8 cellular contexts compared by ENCODE assay signal in the genomic region with DNA sequence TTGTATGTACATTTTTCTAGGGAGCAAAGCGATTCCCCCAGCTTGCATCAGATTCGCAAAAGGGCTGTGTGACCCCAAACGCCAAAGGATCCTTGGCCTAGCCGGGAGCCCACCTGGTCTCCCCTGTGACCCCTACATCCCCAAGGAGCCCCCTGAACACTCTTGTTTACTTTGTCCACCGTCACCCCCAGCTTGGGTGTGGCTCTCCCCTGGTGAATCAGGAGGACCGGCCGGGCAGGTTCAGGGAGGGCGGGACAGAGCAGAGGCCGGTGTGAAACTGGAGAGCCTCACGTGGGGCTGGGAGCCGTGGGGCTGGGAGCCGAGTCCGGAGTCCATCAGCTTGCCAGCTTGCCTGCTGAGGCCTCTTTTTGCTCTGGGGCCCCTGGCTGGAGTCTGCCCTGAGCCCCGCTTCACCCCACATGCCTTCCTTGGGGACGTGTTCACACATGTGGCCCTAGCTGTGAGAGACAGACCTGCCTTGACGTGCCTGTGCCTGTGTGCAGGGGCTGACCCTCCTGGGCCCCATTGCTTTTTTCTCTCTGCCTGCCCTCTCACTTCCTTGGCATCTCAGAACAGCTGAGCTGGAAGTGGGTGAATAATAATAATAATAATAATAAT. TPM values are rescaled to one million over a fixed set of nuclear protein-coding genes. Genes with fewer than 3 reads are reported as not detected.
A peak's percentile ranks its signal among the peaks of the same experiment; 100 is the strongest.
DNase-seq lines count a peak whose midpoint lies in the region; ATAC-seq, FAIRE-seq and TF ChIP-seq lines count a peak whose summit lies in the region.

No MANE protein-coding gene starts in this region.

- H3K4me1 Mint-ChIP-seq in endodermal cell (peaks cover 19% of the 10 kb centered on the region), mesothelial cell of epicardium (peaks cover 53% of the 10 kb centered on the region)

- 0 out of 2 replicates have a peak overlapping the region, but pooled peaks have one; percentile 9 for H3K27ac ChIP-seq in SJSA1
- no peak overlapping the region for H3K27ac ChIP-seq in endodermal cell (ENCODE audit: low read depth, low read length)
- H3K27ac ChIP-seq in uterus = peak overlapping the region; percentile 98 to 99

- H3K36me3 ChIP-seq in SJSA1 = peaks cover 5% of the 10 kb centered on the region; the same call in 1 of the 2 replicates
- H3K36me3 ChIP-seq in endodermal cell (ENCODE audit: control insufficient read depth, insufficient read depth, low read length) = peaks cover 25% of the 10 kb centered on the region
- no peaks in the 10 kb centered on the region for H3K36me3 ChIP-seq in uterus

- FAIRE-seq in GM19239 (lab: Jason Lieb, UNC) = no peak

- DNase-seq in AG09309 (ENCODE audit: low read depth) = no peak
- peak; percentile 22 for DNase-seq in GM19239 (ENCODE audit: insufficient read length, low spot score)
- peak in 1 of 2 experiments; percentile 15 for DNase-seq in SJSA1 (ENCODE audit: low read depth in 1 of 2, low spot score in 2 of 2)
- DNase-seq in endodermal cell = peak; percentile 78
- peak in 1 of 2 experiments; percentile 66 for DNase-seq in mesothelial cell of epicardium (ENCODE audit: low spot score in 2 of 2, unreplicated experiment in 2 of 2)
- DNase-seq in uterus = peak; percentile 51 to 52

- H3K9me3 Mint-ChIP-seq in endodermal cell (no peaks in the 10 kb centered on the region), mesothelial cell of epicardium (no peaks in the 10 kb centered on the region)

- no peak for TF ChIP-seq CTCF in AG09309 (IDR thresholded peaks at IDR 0.05; ENCODE audit: control insufficient read depth, insufficient read depth, low read depth, low read length, missing control alignments)
- no peak for TF ChIP-seq CTCF in endodermal cell (conservative IDR thresholded peaks at IDR 0.05)
- TF ChIP-seq CTCF in mesothelial cell of epicardium (IDR thresholded peaks at IDR 0.05; ENCODE audit: unreplicated experiment) = no peak
- TF ChIP-seq CTCF in uterus (IDR thresholded peaks at IDR 0.05) = no peak

- intact Hi-C loops in uterus (cut with DNase I; ENCODE audit: low total_unique reads) = no loop called here

- H3K27me3 Mint-ChIP-seq in endodermal cell (ENCODE audit: insufficient read depth) = no peaks in the 10 kb centered on the region
- no peaks in the 10 kb centered on the region for H3K27me3 Mint-ChIP-seq in mesothelial cell of epicardium (ENCODE audit: low read depth)

- WGBS in endodermal cell (ENCODE audit: insufficient coverage in 1 of 2, insufficient read length in 1 of 2), 2 experiments = 17 to 18% methylated on average over 13 to 16 of the region's 16 CpGs

- H3K4me3 Mint-ChIP-seq in endodermal cell (peak overlapping the region; percentile 91), mesothelial cell of epicardium (peak overlapping the region; percentile 97)

- H3K36me3 Mint-ChIP-seq in endodermal cell (ENCODE audit: low read depth) = peaks cover 32% of the 10 kb centered on the region
- H3K36me3 Mint-ChIP-seq in mesothelial cell of epicardium = peaks cover 8% of the 10 kb centered on the region

- H3K27me3 ChIP-seq in SJSA1 (replicated peaks) = no peaks in the 10 kb centered on the region
- H3K27me3 ChIP-seq in endodermal cell (ENCODE audit: control insufficient read depth, insufficient read depth, low read length, poor library complexity, severe bottlenecking) = no peaks in the 10 kb centered on the region
- H3K27me3 ChIP-seq in uterus = no peaks in the 10 kb centered on the region

- ATAC-seq in HG03108 (IDR thresholded peaks at IDR 0.05; ENCODE audit: unreplicated experiment) (no peak), GM21526 (IDR thresholded peaks at IDR 0.05; ENCODE audit: low FRiP score, unreplicated experiment) (no peak)

- no peak for TF ChIP-seq POLR2A in uterus (IDR thresholded peaks at IDR 0.05)

- H3K9me3 ChIP-seq in SJSA1 (replicated peaks) (no peaks in the 10 kb centered on the region), endodermal cell (ENCODE audit: control insufficient read depth, low read length) (no peaks in the 10 kb centered on the region), uterus (no peaks in the 10 kb centered on the region)

- H3K27ac Mint-ChIP-seq in endodermal cell (peak overlapping the region; percentile 61), mesothelial cell of epicardium (peak overlapping the region; percentile 100)

- H3K4me3 ChIP-seq in AG09309 (ENCODE audit: control insufficient read depth, low read depth, low read length) (peak overlapping the region; percentile 89), SJSA1 (peak overlapping the region; percentile 78), endodermal cell (ENCODE audit: low read length) (peak overlapping the region; percentile 94), uterus (peak overlapping the region; percentile 68 to 71)

- H3K9ac ChIP-seq in endodermal cell (ENCODE audit: extremely low read depth, low read length, poor library complexity, severe bottlenecking) = peak overlapping the region; percentile 67

- H3K4me1 ChIP-seq in SJSA1 (replicated peaks) (peaks cover 37% of the 10 kb centered on the region), endodermal cell (ENCODE audit: control insufficient read depth, insufficient read depth, low read length) (no peaks in the 10 kb centered on the region), uterus (peaks cover 5 to 8% of the 10 kb centered on the region in 2 donors)

RNA-seq across cellular contexts. Expression of a gene that starts 2.0 kb away (rescaled TPM):
- 5.4 and 5.7 TPM in 2 replicates for total RNA-seq in SJSA1 (2014; rRNA removed; shearing (Covaris generic))
- total RNA-seq in endodermal cell (10 to 100 TPM in 1 of 2 donors, 1 to 10 TPM in 1; 9.9 to 11.1 TPM), mesothelial cell of epicardium (26.2 to 28.3 TPM (median 27.0 TPM) in 3 replicates), uterus (10 to 100 TPM; 14.4 to 41.5 (median 22.8) TPM)
- 8.8 TPM for polyA plus RNA-seq in endodermal cell (2013, experiment 1 of 2)
- polyA plus RNA-seq in endodermal cell (2013, experiment 2 of 2) = 8.2 TPM

RNA-seq across cellular contexts. Expression of a gene that starts 2.2 kb away (rescaled TPM):
- 29.2 and 83.7 TPM in 2 replicates for total RNA-seq in SJSA1 (2014; rRNA removed; shearing (Covaris generic))
- total RNA-seq in endodermal cell (10 to 100 TPM; 45.6 to 49.8 TPM), mesothelial cell of epicardium (45.9 to 58.3 TPM (median 54.8 TPM) in 3 replicates), uterus (10 to 100 TPM in 3 of 4 donors, 1 to 10 TPM in 1; 9.7 to 51.8 (median 35.6) TPM)
- 39.8 TPM for polyA plus RNA-seq in endodermal cell (2013, experiment 1 of 2)
- polyA plus RNA-seq in endodermal cell (2013, experiment 2 of 2) = 34.3 TPM

RNA-seq across cellular contexts. Expression of a gene that starts 28.4 kb away (rescaled TPM):
- 14.7 and 28.6 TPM in 2 replicates for total RNA-seq in SJSA1 (2014; rRNA removed; shearing (Covaris generic))
- total RNA-seq in endodermal cell = 10 to 100 TPM; 32.7 to 46.9 TPM
- polyA plus RNA-seq in endodermal cell (2013, experiment 1 of 2) = 28.0 TPM
- 31.5 TPM for polyA plus RNA-seq in endodermal cell (2013, experiment 2 of 2)
- 35.0 to 42.5 TPM (median 39.2 TPM) in 3 replicates for total RNA-seq in mesothelial cell of epicardium
- total RNA-seq in uterus = 10 to 100 TPM; 18.8 to 90.5 (median 44.3) TPM

RNA-seq across cellular contexts. Expression of a gene that starts 31.4 kb away (rescaled TPM):
- total RNA-seq in SJSA1 (2014; rRNA removed; shearing (Covaris generic)) = 0.25 and 0.39 TPM in 2 replicates
- 10 to 100 TPM; 26.0 to 34.3 TPM for total RNA-seq in endodermal cell
- 23.8 TPM for polyA plus RNA-seq in endodermal cell (2013, experiment 1 of 2)
- polyA plus RNA-seq in endodermal cell (2013, experiment 2 of 2) = 21.1 TPM
- 14.2 to 18.4 TPM (median 15.0 TPM) in 3 replicates for total RNA-seq in mesothelial cell of epicardium
- total RNA-seq in uterus = 1 to 10 TPM in 1 of 4 donors, under 1 TPM in 1, not detected in 2; 0.48 to 6.1 TPM

RNA-seq across cellular contexts. Expression of a gene that starts 32.1 kb away (rescaled TPM):
- total RNA-seq in SJSA1 (2014; rRNA removed; shearing (Covaris generic)) = 61.4 and 80.2 TPM in 2 replicates
- total RNA-seq in endodermal cell (100 to 1,000 TPM; 160 to 199 TPM), mesothelial cell of epicardium (109 to 121 TPM (median 111 TPM) in 3 replicates), uterus (10 to 100 TPM; 12.8 to 70.2 (median 19.0) TPM)
- polyA plus RNA-seq in endodermal cell (2013, experiment 1 of 2) = 206 TPM
- 196 TPM for polyA plus RNA-seq in endodermal cell (2013, experiment 2 of 2)
